9 cellular contexts compared by ENCODE assay signal in the genomic region with DNA sequence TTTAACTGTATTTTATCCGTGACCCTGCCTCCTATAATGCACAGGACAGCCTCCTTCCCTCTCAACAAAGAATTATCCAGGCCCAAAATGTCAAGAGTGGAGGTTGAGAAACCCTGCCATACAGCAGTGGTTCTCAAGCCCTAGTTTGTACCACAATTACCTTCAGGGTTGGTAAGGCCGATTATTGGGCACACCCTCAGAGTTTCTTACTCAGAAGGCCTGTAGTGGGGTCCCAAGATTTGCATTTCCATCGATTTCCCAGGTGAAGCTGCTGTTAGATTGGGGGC. TPM values are rescaled to one million over a fixed set of nuclear protein-coding genes. Genes with fewer than 3 reads are reported as not detected.
DNase-seq lines count a peak whose midpoint lies in the region; ATAC-seq and TF ChIP-seq lines count a peak whose summit lies in the region.
"Had no signal": no experiment of that assay in that cellular context is flagged by ENCODE, and none has a peak within 500 bp of the region (broad histone marks: within the 10 kb centered on the region; RNA-seq: fewer than 3 reads in every experiment).

No MANE protein-coding gene starts in this region.

- ATAC-seq in GM18519 (IDR thresholded peaks at IDR 0.05; ENCODE audit: low FRiP score, unreplicated experiment) (peak; percentile 3), HG02642 (IDR thresholded peaks at IDR 0.05; ENCODE audit: poor library complexity, unreplicated experiment) (no peak)

- H3K27ac ChIP-seq in SK-N-SH (ENCODE audit: low read depth in 2 of 2, low read length in 1 of 2) = peak overlapping the region; percentile 85 to 91
- H3K27ac ChIP-seq in sigmoid colon = peak overlapping the region; percentile 85 to 96 (median 93)

- no peaks in the 10 kb centered on the region for H3K9me2 ChIP-seq in SK-N-SH

- H3K79me2 ChIP-seq in SK-N-SH (ENCODE audit: insufficient read depth) = peaks cover 15% of the 10 kb centered on the region; the same call in 1 of the 2 replicates

- H3K27me3 ChIP-seq in SK-N-SH (ENCODE audit: insufficient read depth) = no peaks in the 10 kb centered on the region
- no peaks in the 10 kb centered on the region for H3K27me3 ChIP-seq in sigmoid colon

- no peaks in the 10 kb centered on the region for H3K36me3 ChIP-seq in SK-N-SH (replicated peaks in 1 of 2; ENCODE audit: control insufficient read depth in 1 of 2, insufficient read depth in 2 of 2, low read length in 1 of 2)
- H3K36me3 ChIP-seq in sigmoid colon = no peaks in the 10 kb centered on the region

- peak overlapping the region; percentile 73; the same call in 1 of the 2 replicates for H3K9ac ChIP-seq in SK-N-SH

- no peak for TF ChIP-seq POLR2A in sigmoid colon (IDR thresholded peaks at IDR 0.05)

- no peak for TF ChIP-seq CTCF in SK-N-SH (IDR thresholded peaks at IDR 0.05)
- TF ChIP-seq CTCF in fibroblast of mammary gland (conservative IDR thresholded peaks at IDR 0.05; ENCODE audit: control insufficient read depth, insufficient read depth, low read depth, low read length) = no peak
- TF ChIP-seq CTCF in sigmoid colon (IDR thresholded peaks at IDR 0.05) = no peak

- peak overlapping the region; percentile 82 for H2AFZ ChIP-seq in SK-N-SH (ENCODE audit: low read depth)

- no peaks in the 10 kb centered on the region for H4K20me1 ChIP-seq in SK-N-SH (ENCODE audit: insufficient read depth)

- TF ChIP-seq RAD21 in SK-N-SH (IDR thresholded peaks at IDR 0.05; ENCODE audit: low read length) = no peak

- peaks cover 0 to 10% of the 10 kb centered on the region in 2 experiments; a peak in 1 of 4 replicates for H3K4me1 ChIP-seq in SK-N-SH (ENCODE audit: control insufficient read depth in 1 of 2, insufficient read depth in 2 of 2, low read depth in 1 of 2, low read length in 1 of 2)
- H3K4me1 ChIP-seq in sigmoid colon = peaks cover 0 to 15% (median 12%) of the 10 kb centered on the region in 4 donors

- H3K4me2 ChIP-seq in SK-N-SH = peak overlapping the region; percentile 76

- intact Hi-C loops in sigmoid colon (cut with DNase I) = no loop called here

- no peaks in the 10 kb centered on the region for H3F3A ChIP-seq in SK-N-SH (replicated peaks; ENCODE audit: insufficient read depth)

- TF ChIP-seq EP300 in SK-N-SH (IDR thresholded peaks at IDR 0.05; ENCODE audit: borderline replicate concordance in 1 of 2, low read depth in 1 of 2, low read length in 1 of 2) = no peak
- TF ChIP-seq EP300 in sigmoid colon (IDR thresholded peaks at IDR 0.05) = no peak

- DNase-seq in SK-N-SH (no peak), fibroblast of mammary gland (ENCODE audit: low read depth) (no peak), sigmoid colon (no peak), activated gamma-delta T cell (lab: John Stamatoyannopoulos, UW) (no peak), NCI-H748 treated with DMSO at 0.1 percent for 48 hours (lab: John Stamatoyannopoulos, UW) (no peak), NCI-H1092 (lab: John Stamatoyannopoulos, UW) (no peak)
- DNase-seq: cortex of kidney had no signal

- CTCF ChIA-PET in SK-N-SH (lab: Yijun Ruan, JAX) = interaction anchor here (0.6 to 1.3 kb wide), 4 partner anchors 21 to 68 kb away, joined by 3 to 6 read pairs (median 4); partner anchors contain the start of gene ZNF672

- 38% methylated on average over 3 of the region's 3 CpGs for WGBS in SK-N-SH (ENCODE audit: low lambda C conversion rate)
- WGBS in sigmoid colon, 2 donors = 24 to 37% methylated on average over 3 of the region's 3 CpGs

- H3K9me3 ChIP-seq in SK-N-SH = no peaks in the 10 kb centered on the region
- H3K9me3 ChIP-seq in sigmoid colon = no peaks in the 10 kb centered on the region

- POLR2A ChIA-PET in SK-N-SH (lab: Yijun Ruan, JAX) = interaction anchor here (0.9 to 1.9 kb wide), 2 partner anchors 43 to 79 kb away, joined by 3 to 6 read pairs; no protein-coding TSS in a partner anchor

- peak overlapping the region; percentile 67 to 85 for H3K4me3 ChIP-seq in SK-N-SH (ENCODE audit: low read depth in 2 of 2, low read length in 1 of 2)
- H3K4me3 ChIP-seq in fibroblast of mammary gland (ENCODE audit: control insufficient read depth, low read depth, low read length) = peak overlapping the region; percentile 41
- H3K4me3 ChIP-seq in sigmoid colon = peak overlapping the region; percentile 55 to 67 (median 57)

TF ChIP-seq in SK-N-SH, 30 proteins besides CTCF, POLR2A, EP300 and RAD21:
- TF ChIP-seq FOXM1 (IDR thresholded peaks at IDR 0.05; ENCODE audit: low read depth) = no peak
- TF ChIP-seq TEAD4 (IDR thresholded peaks at IDR 0.05; ENCODE audit: borderline replicate concordance, insufficient read depth) = no peak
- no peak for TF ChIP-seq PBX3 (IDR thresholded peaks at IDR 0.05)
- no peak for TF ChIP-seq RXRA (IDR thresholded peaks at IDR 0.05; ENCODE audit: borderline replicate concordance, low read depth)
- TF ChIP-seq FOSL2 (IDR thresholded peaks at IDR 0.05; ENCODE audit: borderline replicate concordance, low read depth) = no peak
- TF ChIP-seq MAX (IDR thresholded peaks at IDR 0.05; ENCODE audit: low read depth) = no peak
- TF ChIP-seq GATA2 (CRISPR knock-in tag; IDR thresholded peaks at IDR 0.05) = no peak
- TF ChIP-seq CHD2 (IDR thresholded peaks at IDR 0.05; ENCODE audit: low read length, partially characterized antibody) = no peak
- TF ChIP-seq TAF1 (IDR thresholded peaks at IDR 0.05; ENCODE audit: borderline replicate concordance, low read depth, low read length) = no peak
- TF ChIP-seq ELF1 (IDR thresholded peaks at IDR 0.05) = no peak
- no peak for TF ChIP-seq MEF2A (IDR thresholded peaks at IDR 0.05; ENCODE audit: borderline replicate concordance, low read depth)
- TF ChIP-seq IRF3 (IDR thresholded peaks at IDR 0.05; ENCODE audit: low read depth, low read length) = no peak
- TF ChIP-seq MXI1 (IDR thresholded peaks at IDR 0.05; ENCODE audit: low read depth, low read length) = no peak
- TF ChIP-seq FOXJ3 (CRISPR knock-in tag; IDR thresholded peaks at IDR 0.05) = no peak
- TF ChIP-seq ZBTB33 (IDR thresholded peaks at IDR 0.05; ENCODE audit: borderline replicate concordance, low read depth) = no peak
- TF ChIP-seq RCOR1 (IDR thresholded peaks at IDR 0.05; ENCODE audit: low read length) = no peak

RNA-seq across cellular contexts. Expression of gene PGBD2, which starts 0.4 kb away (rescaled TPM):
- polyA plus RNA-seq in SK-N-SH (2012; rRNA removed) (6.4 and 9.9 TPM in 2 replicates), sigmoid colon (1 to 10 TPM; 3.0 to 6.0 (median 5.1) TPM)
- 6.4 and 7.2 TPM in 2 replicates for polyA plus RNA-seq in SK-N-SH (2012; cell fraction: cytosol; rRNA removed)
- 18.4 and 20.4 TPM in 2 replicates for polyA plus RNA-seq in SK-N-SH (2012; cell fraction: nucleus; rRNA removed)
- total RNA-seq in sigmoid colon = 1 to 10 TPM; 3.3 to 5.4 (median 4.3) TPM

RNA-seq across cellular contexts. Expression of gene ZNF692, which starts 46.7 kb away (rescaled TPM):
- 47.0 and 62.9 TPM in 2 replicates for polyA plus RNA-seq in SK-N-SH (2012; rRNA removed)
- 8.9 and 14.8 TPM in 2 replicates for polyA plus RNA-seq in SK-N-SH (2012; cell fraction: cytosol; rRNA removed)
- polyA plus RNA-seq in SK-N-SH (2012; cell fraction: nucleus; rRNA removed) = 466 and 588 TPM in 2 replicates
- total RNA-seq in sigmoid colon = 10 to 100 TPM; 23.5 to 59.8 (median 30.9) TPM
- polyA plus RNA-seq in sigmoid colon = 10 to 100 TPM in 2 of 3 donors, 1 to 10 TPM in 1; 5.4 to 63.2 (median 10.4) TPM
